10 cellular contexts compared by ENCODE assay signal in the genomic region with DNA sequence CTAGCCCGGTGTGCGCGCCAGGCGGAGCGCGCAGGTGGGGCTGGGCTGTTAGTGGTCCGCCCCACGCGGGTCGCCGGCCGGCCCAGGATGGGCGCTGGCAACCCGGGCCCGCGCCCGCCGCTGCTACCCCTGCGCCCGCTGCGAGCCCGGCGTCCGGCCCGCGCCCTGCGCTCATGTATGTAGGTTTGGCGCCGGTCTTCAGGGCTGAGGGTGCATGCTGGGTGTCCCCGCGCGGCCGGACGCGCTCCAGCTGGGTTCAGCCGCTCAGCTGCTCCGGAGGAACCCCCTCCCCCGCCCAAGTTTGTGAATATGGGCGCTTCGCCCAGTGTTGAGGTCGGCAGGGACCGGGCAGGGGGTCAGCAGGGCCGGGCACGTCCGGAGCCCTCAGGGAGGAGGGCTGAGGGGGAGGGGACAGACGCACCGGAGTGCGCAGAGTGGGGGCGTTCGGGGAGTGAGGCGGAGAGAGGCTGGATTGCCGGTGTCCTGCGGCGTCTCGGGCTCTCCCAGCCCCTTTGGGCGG. TPM values are rescaled to one million over a fixed set of nuclear protein-coding genes. Genes with fewer than 3 reads are reported as not detected.
DNase-seq lines count a peak whose midpoint lies in the region; ATAC-seq and TF ChIP-seq lines count a peak whose summit lies in the region.
"Had no signal": no experiment of that assay in that cellular context is flagged by ENCODE, and none has a peak within 500 bp of the region (broad histone marks: within the 10 kb centered on the region; RNA-seq: fewer than 3 reads in every experiment).

No MANE protein-coding gene starts in this region.

- DNase-seq in GM06990 (ENCODE audit: extremely low read depth, insufficient read length): no peak
- no peak for DNase-seq in adipocyte (ENCODE audit: low read depth)
- DNase-seq in hepatocyte (ENCODE audit: low spot score): peak; percentile 14
- DNase-seq in prostate gland (ENCODE audit: low spot score): no peak
- DNase-seq in inferior parietal cortex (ENCODE audit: extremely low spot score): no peak
- no peak for DNase-seq in NCI-H2081 (lab: John Stamatoyannopoulos, UW)
- DNase-seq in NCI-H1105 treated with DMSO at 0.1 percent for 48 hours (lab: John Stamatoyannopoulos, UW): no peak
- DNase-seq in activated CD8-positive, alpha-beta T cell treated with anti-CD3 and anti-CD28 coated beads for 36 hours: no peak
- DNase-seq: activated naive CD4-positive, alpha-beta T cell treated with anti-CD3 and anti-CD28 coated beads, Interleukin-2, amount 10 ng/mL, durations not matched to agents 7 days and 5 days; IMR-90 had no signal

- H3K4me1 ChIP-seq in adipocyte (ENCODE audit: control insufficient read depth, insufficient read depth, low read length) (peaks cover 3% of the 10 kb centered on the region), hepatocyte (ENCODE audit: insufficient read depth) (peaks cover 23% of the 10 kb centered on the region), prostate gland (replicated peaks) (peaks cover 3% of the 10 kb centered on the region)

- 2% methylated on average over 39 of the region's 56 CpGs for WGBS in hepatocyte (ENCODE audit: low lambda C conversion rate, missing lambda C conversion rate)
- WGBS in prostate gland: 1% methylated on average over 31 of the region's 56 CpGs

- intact Hi-C loops in prostate gland (cut with DNase I): no loop called here
- intact Hi-C loops in activated CD8-positive, alpha-beta T cell treated with anti-CD3 and anti-CD28 coated beads for 36 hours (cut with micrococcal nuclease): no loop called here

- H3K4me3 ChIP-seq in GM06990 (replicated peaks; ENCODE audit: low read depth, low read length) (peak overlapping the region; percentile 50), adipocyte (ENCODE audit: low read length) (peak overlapping the region; percentile 37), hepatocyte (peak overlapping the region; percentile 32), prostate gland (peak overlapping the region; percentile 15 to 32)

- no peaks in the 10 kb centered on the region for H3K9me3 Mint-ChIP-seq in activated CD8-positive, alpha-beta T cell treated with anti-CD3 and anti-CD28 coated beads for 36 hours
- H3K9me3 Mint-ChIP-seq: activated naive CD4-positive, alpha-beta T cell treated with anti-CD3 and anti-CD28 coated beads, Interleukin-2, amount 10 ng/mL, durations not matched to agents 7 days and 5 days had no signal

- H3K4me3 Mint-ChIP-seq in activated CD8-positive, alpha-beta T cell treated with anti-CD3 and anti-CD28 coated beads for 36 hours: no peak overlapping the region
- H3K4me3 Mint-ChIP-seq: activated naive CD4-positive, alpha-beta T cell treated with anti-CD3 and anti-CD28 coated beads, Interleukin-2, amount 10 ng/mL, durations not matched to agents 7 days and 5 days had no signal

- peaks cover 43% of the 10 kb centered on the region for H3K27me3 Mint-ChIP-seq in activated CD8-positive, alpha-beta T cell treated with anti-CD3 and anti-CD28 coated beads for 36 hours

- no peak for TF ChIP-seq POLR2A in prostate gland (IDR thresholded peaks at IDR 0.05)

- H3K27ac ChIP-seq in hepatocyte (no peak overlapping the region), prostate gland (no peak overlapping the region)

- ATAC-seq in activated CD8-positive, alpha-beta T cell treated with anti-CD3 and anti-CD28 coated beads for 36 hours: no peak

- peaks cover 5% of the 10 kb centered on the region for H3K4me1 Mint-ChIP-seq in activated CD8-positive, alpha-beta T cell treated with anti-CD3 and anti-CD28 coated beads for 36 hours (ENCODE audit: low read depth)

- no peak overlapping the region for H2AFZ ChIP-seq in hepatocyte

- no peaks in the 10 kb centered on the region for H3K9me2 ChIP-seq in hepatocyte (replicated peaks; ENCODE audit: insufficient read depth)

- CTCF ChIA-PET in activated CD8-positive, alpha-beta T cell treated with anti-CD3 and anti-CD28 coated beads for 36 hours (lab: Charles Lee): no interaction called here

- no peaks in the 10 kb centered on the region for H3K36me3 ChIP-seq in GM06990 (ENCODE audit: control insufficient read depth, insufficient read depth, low read length)
- no peaks in the 10 kb centered on the region for H3K36me3 ChIP-seq in adipocyte (ENCODE audit: control insufficient read depth, insufficient read depth, low read length, severe bottlenecking)
- no peaks in the 10 kb centered on the region for H3K36me3 ChIP-seq in hepatocyte (replicated peaks; ENCODE audit: insufficient read depth, low read depth)
- H3K36me3 ChIP-seq in prostate gland: no peaks in the 10 kb centered on the region

- POLR2A ChIA-PET in activated CD8-positive, alpha-beta T cell treated with anti-CD3 and anti-CD28 coated beads for 36 hours (lab: Charles Lee): no interaction called here

- no peak overlapping the region for H3K27ac Mint-ChIP-seq in activated CD8-positive, alpha-beta T cell treated with anti-CD3 and anti-CD28 coated beads for 36 hours
- H3K27ac Mint-ChIP-seq: activated naive CD4-positive, alpha-beta T cell treated with anti-CD3 and anti-CD28 coated beads, Interleukin-2, amount 10 ng/mL, durations not matched to agents 7 days and 5 days had no signal

- H3K9me3 ChIP-seq in adipocyte (ENCODE audit: control insufficient read depth, low read length) (no peaks in the 10 kb centered on the region), hepatocyte (ENCODE audit: low read depth) (no peaks in the 10 kb centered on the region), prostate gland (no peaks in the 10 kb centered on the region)

- peak overlapping the region; percentile 96 for H3K4me2 ChIP-seq in hepatocyte

- no peaks in the 10 kb centered on the region; the same call in 1 of the 2 replicates for H3K27me3 ChIP-seq in GM06990 (replicated peaks; ENCODE audit: control insufficient read depth, insufficient read depth, low read length)
- H3K27me3 ChIP-seq in adipocyte (replicated peaks; ENCODE audit: control insufficient read depth, insufficient read depth, low read length): peaks cover 37% of the 10 kb centered on the region
- H3K27me3 ChIP-seq in hepatocyte: peaks cover 93% of the 10 kb centered on the region
- no peaks in the 10 kb centered on the region for H3K27me3 ChIP-seq in prostate gland (replicated peaks; ENCODE audit: insufficient read depth)

- no peak overlapping the region for H3K9ac ChIP-seq in adipocyte (ENCODE audit: low read length)

- no peaks in the 10 kb centered on the region for H3K79me2 ChIP-seq in hepatocyte

- no peaks in the 10 kb centered on the region for H4K20me1 ChIP-seq in hepatocyte (ENCODE audit: insufficient read depth, poor library complexity, severe bottlenecking)

- no peak for TF ChIP-seq CTCF in GM06990 (IDR thresholded peaks at IDR 0.05; ENCODE audit: insufficient read depth, low read length, poor library complexity, severe bottlenecking)
- no peak for TF ChIP-seq CTCF in hepatocyte (IDR thresholded peaks at IDR 0.05; ENCODE audit: poor library complexity)
- no peak for TF ChIP-seq CTCF in prostate gland (IDR thresholded peaks at IDR 0.05)
- TF ChIP-seq CTCF in activated CD8-positive, alpha-beta T cell treated with anti-CD3 and anti-CD28 coated beads for 36 hours (IDR thresholded peaks at IDR 0.05): no peak

- no peaks in the 10 kb centered on the region for H3K36me3 Mint-ChIP-seq in activated CD8-positive, alpha-beta T cell treated with anti-CD3 and anti-CD28 coated beads for 36 hours (ENCODE audit: low read depth)

RNA-seq across cellular contexts. Expression of gene VWC2, which starts 0.6 kb away (rescaled TPM):
- total RNA-seq in hepatocyte: not detected in 2 replicates
- polyA plus RNA-seq in hepatocyte: not detected in 2 replicates
- total RNA-seq in prostate gland: under 1 TPM in 1 of 2 donors, not detected in 1; 0.11 TPM
- total RNA-seq in activated CD8-positive, alpha-beta T cell treated with anti-CD3 and anti-CD28 coated beads for 36 hours: not detected
- total RNA-seq: IMR-90 had no signal
- polyA plus RNA-seq: IMR-90 had no signal
